8 cellular contexts compared by ENCODE assay signal in genomic region chr14:93655078-93655750, GRCh38.
DNase-seq lines count a peak whose midpoint lies in the region; ATAC-seq and TF ChIP-seq lines count a peak whose summit lies in the region.

No MANE protein-coding gene starts in this region.

- no peaks in the 10 kb centered on the region for H3K9me3 ChIP-seq in uterus

- no peaks in the 10 kb centered on the region for H3K36me3 ChIP-seq in uterus

- peak; percentile 19 for DNase-seq in AG08396 (ENCODE audit: low spot score)
- DNase-seq in NCI-H2227 (lab: John Stamatoyannopoulos, UW; ENCODE audit: unreplicated experiment): peak; percentile 88
- DNase-seq in astrocyte of the spinal cord (ENCODE audit: low read depth, low spot score): peak; percentile 33
- DNase-seq in iris pigment epithelial cell (ENCODE audit: low read depth): peak; percentile 37
- DNase-seq in uterus: peak in 1 of 2 donors; percentile 53
- no peak for DNase-seq in activated naive CD4-positive, alpha-beta T cell (lab: John Stamatoyannopoulos, UW)

- intact Hi-C loops in uterus (cut with DNase I; ENCODE audit: low total_unique reads): loop anchor here (5.0 to 10.0 kb wide), 2 partner anchors 130 to 252 kb away; partner anchors contain the start of gene PRIMA1

- H3K27ac ChIP-seq in uterus: no peak overlapping the region

- TF ChIP-seq CTCF in GM12874 (IDR thresholded peaks at IDR 0.05; ENCODE audit: insufficient read depth, low read depth, low read length) (peak; percentile 40), astrocyte of the spinal cord (IDR thresholded peaks at IDR 0.05; ENCODE audit: low read depth, low read length) (no peak), uterus (IDR thresholded peaks at IDR 0.05) (peak; percentile 67 to 79 (median 73))

- H3K4me1 ChIP-seq in uterus: no peaks in the 10 kb centered on the region

- TF ChIP-seq POLR2A in uterus (IDR thresholded peaks at IDR 0.05): no peak

- H3K27me3 ChIP-seq in uterus: no peaks in the 10 kb centered on the region

- in situ Hi-C loops in astrocyte of the spinal cord (cut with HindIII; ENCODE audit: low sequenced_read_pairs): no loop called here

- ATAC-seq in HG02759 (IDR thresholded peaks at IDR 0.05; ENCODE audit: unreplicated experiment): no peak

- H3K4me3 ChIP-seq in astrocyte of the spinal cord (ENCODE audit: low read depth, low read length) (no peak overlapping the region), uterus (no peak overlapping the region)

Comparison
In these comparisons a context has a peak if more than half of its experiments do, and no peak if none do; other contexts are left out.
1. DNase-seq: peak in AG08396 (single experiment), NCI-H2227 (single experiment), astrocyte of the spinal cord (single experiment) and iris pigment epithelial cell (single experiment); none in activated naive CD4-positive, alpha-beta T cell (0 of 4).